Comparison of ENCODE assay signal across 9 cellular contexts in the genomic region with DNA sequence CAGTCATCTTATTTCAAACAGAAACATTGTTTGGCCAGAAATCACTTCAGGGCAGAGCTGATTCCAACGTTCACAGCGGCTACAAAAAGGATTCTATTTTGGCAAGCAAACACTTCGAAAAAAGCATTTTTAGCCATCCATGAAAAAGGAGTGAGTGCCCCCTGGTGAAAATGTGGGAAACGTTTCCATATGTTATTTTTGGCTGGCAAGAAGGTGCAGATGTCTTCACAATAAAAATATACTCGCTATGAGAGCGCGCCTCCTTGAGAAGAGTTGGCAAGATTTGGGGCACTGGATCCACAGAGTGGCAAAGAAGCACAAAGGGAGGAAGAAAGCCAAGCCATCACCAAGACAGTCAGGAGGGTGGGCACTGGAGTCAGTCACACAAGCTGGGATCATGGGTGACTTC.
A peak's percentile ranks its signal among the peaks of the same experiment; 100 is the strongest.
DNase-seq lines count a peak whose midpoint lies in the region; ATAC-seq and TF ChIP-seq lines count a peak whose summit lies in the region.
"Had no signal": no experiment of that assay in that cellular context is flagged by ENCODE, and none has a peak within 500 bp of the region (broad histone marks: within the 10 kb centered on the region; RNA-seq: fewer than 3 reads in every experiment).

No MANE protein-coding gene starts in this region.

- peaks cover 3% of the 10 kb centered on the region for H3K27me3 Mint-ChIP-seq in nephron progenitor cell (ENCODE audit: low read depth, poor library complexity)

- H3K36me3 ChIP-seq in colonic mucosa (no peaks in the 10 kb centered on the region), esophagus squamous epithelium (no peaks in the 10 kb centered on the region), suprapubic skin (no peaks in the 10 kb centered on the region)

- H3K9me3 ChIP-seq in colonic mucosa (no peaks in the 10 kb centered on the region), esophagus squamous epithelium (no peaks in the 10 kb centered on the region), suprapubic skin (no peaks in the 10 kb centered on the region)

- H3K4me1 ChIP-seq in colonic mucosa (no peaks in the 10 kb centered on the region), esophagus squamous epithelium (no peaks in the 10 kb centered on the region), suprapubic skin (no peaks in the 10 kb centered on the region)

- no peak overlapping the region for H3K27ac Mint-ChIP-seq in nephron progenitor cell
- H3K27ac Mint-ChIP-seq: natural killer cell treated with Interleukin-12 subunit alpha and Interleukin-12 subunit beta and Interleukin-15 and Interleukin-18, amount 100 ng/mL, for 72 hours had no signal

- TF ChIP-seq CTCF in colonic mucosa (IDR thresholded peaks at IDR 0.05): peak; percentile 18
- peak; percentile 40 for TF ChIP-seq CTCF in nephron progenitor cell (IDR thresholded peaks at IDR 0.05)
- TF ChIP-seq CTCF in esophagus squamous epithelium (IDR thresholded peaks at IDR 0.05): peak in 2 of 6 experiments; percentile 6
- no peak for TF ChIP-seq CTCF in suprapubic skin (IDR thresholded peaks at IDR 0.05)

- H3K4me3 ChIP-seq in colonic mucosa (no peak overlapping the region), esophagus squamous epithelium (no peak overlapping the region), suprapubic skin (no peak overlapping the region)

- H3K27ac ChIP-seq in colonic mucosa (no peak overlapping the region), esophagus squamous epithelium (no peak overlapping the region), suprapubic skin (no peak overlapping the region)

- ATAC-seq in HG03135 (IDR thresholded peaks at IDR 0.05; ENCODE audit: unreplicated experiment): no peak
- ATAC-seq: natural killer cell treated with Interleukin-12 subunit alpha and Interleukin-12 subunit beta and Interleukin-15 and Interleukin-18, amount 100 ng/mL, for 72 hours had no signal

- intact Hi-C loops in colonic mucosa (cut with DNase I) (loop anchor here (2.0 kb wide), 1 partner anchor 671 kb away; no protein-coding TSS in a partner anchor), esophagus squamous epithelium (cut with DNase I) (no loop called here)

- H3K9me3 Mint-ChIP-seq in nephron progenitor cell: no peaks in the 10 kb centered on the region

- H3K27me3 ChIP-seq in colonic mucosa (no peaks in the 10 kb centered on the region), esophagus squamous epithelium (no peaks in the 10 kb centered on the region), suprapubic skin (no peaks in the 10 kb centered on the region)

- H3K4me1 Mint-ChIP-seq in nephron progenitor cell: no peaks in the 10 kb centered on the region

- no peak for TF ChIP-seq POLR2A in esophagus squamous epithelium (IDR thresholded peaks at IDR 0.05)
- TF ChIP-seq POLR2A in suprapubic skin (IDR thresholded peaks at IDR 0.05): no peak

- TF ChIP-seq EP300 in suprapubic skin (IDR thresholded peaks at IDR 0.05): no peak

- DNase-seq in G401 (ENCODE audit: low spot score) (peak; percentile 3), NCI-H2227 (lab: John Stamatoyannopoulos, UW; ENCODE audit: unreplicated experiment) (peak; percentile 56), colonic mucosa (peak; percentile 44), nephron progenitor cell (peak; percentile 11), esophagus squamous epithelium (lab: John Stamatoyannopoulos, UW) (no peak), suprapubic skin (ENCODE audit: low spot score in 2 of 2) (no peak), GM19240 (ENCODE audit: insufficient read length, low spot score) (no peak)

- no peak overlapping the region for H3K9ac ChIP-seq in colonic mucosa (ENCODE audit: low read depth in 2 of 2, low read length in 2 of 2)

- in situ Hi-C loops in G401 (cut with HindIII; ENCODE audit: low sequenced_read_pairs): no loop called here

- no peak overlapping the region for H3K4me3 Mint-ChIP-seq in nephron progenitor cell
- H3K4me3 Mint-ChIP-seq: natural killer cell treated with Interleukin-12 subunit alpha and Interleukin-12 subunit beta and Interleukin-15 and Interleukin-18, amount 100 ng/mL, for 72 hours had no signal

- no peaks in the 10 kb centered on the region for H3K36me3 Mint-ChIP-seq in nephron progenitor cell (ENCODE audit: low read depth)
- H3K36me3 Mint-ChIP-seq: natural killer cell treated with Interleukin-12 subunit alpha and Interleukin-12 subunit beta and Interleukin-15 and Interleukin-18, amount 100 ng/mL, for 72 hours had no signal

- WGBS in esophagus squamous epithelium, 2 donors: 10 to 27% methylated on average over 7 of the region's 7 CpGs
- 20% methylated on average over 7 of the region's 7 CpGs for WGBS in suprapubic skin

Comparison
In these comparisons a context has a peak if more than half of its experiments do, and no peak if none do; other contexts are left out.
1. DNase-seq: peak in G401 (single experiment), NCI-H2227 (single experiment), colonic mucosa (single experiment) and nephron progenitor cell (single experiment); none in esophagus squamous epithelium (single experiment), suprapubic skin (0 of 2) and GM19240 (single experiment).
2. CTCF ChIP-seq: peak in colonic mucosa (single experiment) and nephron progenitor cell (single experiment); none in suprapubic skin (0 of 2).